Comparison of ENCODE assay signal across 8 cellular contexts in genomic region chr16:67028555-67029248, GRCh38. TPM values are rescaled to one million over a fixed set of nuclear protein-coding genes. Genes with fewer than 3 reads are reported as not detected.
DNase-seq lines count a peak whose midpoint lies in the region; ATAC-seq and TF ChIP-seq lines count a peak whose summit lies in the region.

TSS of gene CBFB (plus strand) at chr16:67029149. CDS start at chr16:67029408, 259 bp downstream.

- CTCF ChIA-PET in CD4-positive, alpha-beta memory T cell (lab: Charles Lee; ENCODE audit: partially characterized antibody), result interaction anchor here (0.9 to 3.9 kb wide), 11 partner anchors 9 to 157 kb away, joined by 3 to 23 read pairs (median 3); no protein-coding TSS in a partner anchor

- TF ChIP-seq CTCF in HL-60 (IDR thresholded peaks at IDR 0.05; ENCODE audit: insufficient read depth, low read length), result no peak

- peaks cover 20 to 50% (median 37%) of the 10 kb centered on the region in 4 donors for H3K4me1 Mint-ChIP-seq in CD4-positive, alpha-beta memory T cell

- no peaks in the 10 kb centered on the region for H3K9me3 ChIP-seq in CD4-positive, alpha-beta memory T cell (ENCODE audit: control insufficient read depth in 1 of 2, low read length in 2 of 2)

- peak within 1 kb of the TSS; percentile 88 for H3K27ac ChIP-seq in CD4-positive, alpha-beta memory T cell (ENCODE audit: low read depth, low read length)
- H3K27ac ChIP-seq in HL-60 (replicated peaks), result peak within 1 kb of the TSS; percentile 95

- no peaks in the 10 kb centered on the region for H3K27me3 ChIP-seq in CD4-positive, alpha-beta memory T cell (ENCODE audit: insufficient read depth, low read length)
- H3K27me3 ChIP-seq in HL-60 (ENCODE audit: insufficient read depth, poor library complexity, severe bottlenecking), result no peaks in the 10 kb centered on the region

- H3K27me3 Mint-ChIP-seq in CD4-positive, alpha-beta memory T cell, result no peaks in the 10 kb centered on the region

- H3K9me3 Mint-ChIP-seq in CD4-positive, alpha-beta memory T cell, result no peaks in the 10 kb centered on the region

- H3K27ac Mint-ChIP-seq in CD4-positive, alpha-beta memory T cell, result peak within 1 kb of the TSS; percentile 94 to 97 (median 96)

- ATAC-seq in GM19438 (IDR thresholded peaks at IDR 0.05; ENCODE audit: low read depth, unreplicated experiment), result peak; percentile 69

- no peaks in the 10 kb centered on the region for H3K36me3 ChIP-seq in CD4-positive, alpha-beta memory T cell (ENCODE audit: insufficient read depth, low read length)

- H3K4me1 ChIP-seq in CD4-positive, alpha-beta memory T cell (ENCODE audit: insufficient read depth, low read length), result peaks cover 43% of the 10 kb centered on the region

- intact Hi-C loops in CD4-positive, alpha-beta memory T cell (cut with micrococcal nuclease), result loop anchor here (1.0 to 2.0 kb wide), 5 partner anchors 10 to 131 kb away; partner anchors contain the start of genes FBXL8, PHAF1 and TRADD

- peak within 1 kb of the TSS; percentile 76 to 84 for H3K4me3 ChIP-seq in CD4-positive, alpha-beta memory T cell (ENCODE audit: low read length in 2 of 2)
- H3K4me3 ChIP-seq in HL-60 (replicated peaks; ENCODE audit: insufficient read depth, low read length), result peak within 1 kb of the TSS; percentile 71

- peak within 1 kb of the TSS; percentile 90 to 93 (median 92) for H3K4me3 Mint-ChIP-seq in CD4-positive, alpha-beta memory T cell

- POLR2A ChIA-PET in CD4-positive, alpha-beta memory T cell (lab: Charles Lee; ENCODE audit: partially characterized antibody), result interaction anchor here (0.6 to 6.3 kb wide), 22 partner anchors 9 to 198 kb away, joined by 3 to 60 read pairs (median 6); partner anchors contain the start of genes B3GNT9, FBXL8, MATCAP1 and PHAF1

- peaks cover 0 to 17% of the 10 kb centered on the region in 2 donors for H3K36me3 Mint-ChIP-seq in CD4-positive, alpha-beta memory T cell

- DNase-seq in CD4-positive, alpha-beta memory T cell, result peak; percentile 94 to 97 (median 96)
- DNase-seq in HL-60 (ENCODE audit: low read depth in 1 of 2, low spot score in 1 of 2), result peak; percentile 86 to 94
- DNase-seq in NK-92 treated with Interleukin-12 subunit alpha and Interleukin-12 subunit beta, amount 100 ng/mL, for 24 hours (lab: John Stamatoyannopoulos, UW), result peak; percentile 88
- DNase-seq in activated CD8-positive, alpha-beta memory T cell treated with anti-CD3 and anti-CD28 coated beads for 24 hours, result peak; percentile 96
- peak; percentile 87 for DNase-seq in effector CD8-positive, alpha-beta T cell (lab: John Stamatoyannopoulos, UW)
- DNase-seq in medulla oblongata (ENCODE audit: extremely low spot score), result peak; percentile 91
- DNase-seq in stimulated activated CD4-positive, alpha-beta T cell treated with anti-CD3 and anti-CD28 coated beads, TNF-alpha, amount 100 ng/mL, for 48 hours (ENCODE audit: low read depth in 3 of 3), result peak; percentile 76 to 88 (median 85)

RNA-seq across cellular contexts. Expression of gene CBFB, which starts in this region (rescaled TPM):
- total RNA-seq in CD4-positive, alpha-beta memory T cell, result 100 to 1,000 TPM; 112 TPM
- 100 to 1,000 TPM; 102 to 108 TPM for polyA plus RNA-seq in CD4-positive, alpha-beta memory T cell

Comparison
In these comparisons a context has a peak if more than half of its experiments do, and no peak if none do; other contexts are left out.
1. Peak in every context shown above with its lines: DNase-seq, ATAC-seq, H3K4me3 ChIP-seq and H3K27ac ChIP-seq.